Comparison of ENCODE assay signal across 22 cellular contexts in the genomic region with DNA sequence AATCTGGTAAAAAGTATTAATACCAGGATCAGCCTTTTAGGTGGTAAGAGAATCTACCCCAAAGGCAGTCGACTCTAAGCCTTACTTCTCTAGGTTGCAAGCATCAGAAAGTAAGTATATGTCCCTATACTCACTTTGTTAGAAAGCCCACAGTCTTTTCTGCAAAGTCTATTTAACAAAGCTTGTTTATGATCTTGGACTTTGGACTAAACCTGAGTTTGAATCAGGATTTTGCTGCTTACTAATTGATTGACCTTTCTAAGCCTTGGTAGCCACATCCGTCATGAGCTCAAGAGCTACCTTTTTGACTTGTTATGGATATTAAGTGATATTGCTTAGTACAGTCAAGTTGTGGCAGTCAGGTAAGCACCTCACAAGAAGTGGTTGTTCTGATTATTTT.
"Had no signal": no experiment of that assay in that cellular context is flagged by ENCODE, and none has a peak within 500 bp of the region (broad histone marks: within the 10 kb centered on the region; RNA-seq: fewer than 3 reads in every experiment).

No MANE protein-coding gene starts in this region.

- H3K27ac Mint-ChIP-seq: activated CD4-positive, alpha-beta memory T cell treated with anti-CD3 and anti-CD28 coated beads for 36 hours; activated CD4-positive, alpha-beta T cell treated with anti-CD3 and anti-CD28 coated beads, Interleukin-2, amount 10 ng/mL, durations not matched to agents 7 days and 5 days; activated naive CD4-positive, alpha-beta T cell treated with anti-CD3 and anti-CD28 coated beads, Interleukin-2, amount 50 U/mL, for 72 hours; T-helper 17 cell; WTC11 had no signal

- H3K9me3 Mint-ChIP-seq: activated naive CD4-positive, alpha-beta T cell treated with anti-CD3 and anti-CD28 coated beads, Interleukin-2, amount 50 U/mL, for 72 hours had no signal

- H3K36me3 Mint-ChIP-seq: activated CD4-positive, alpha-beta memory T cell treated with anti-CD3 and anti-CD28 coated beads for 36 hours; activated naive CD4-positive, alpha-beta T cell treated with anti-CD3 and anti-CD28 coated beads, Interleukin-2, amount 50 U/mL, for 72 hours had no signal

- H3K27ac ChIP-seq: KMS-11 had no signal

- H3K27me3 Mint-ChIP-seq: activated CD4-positive, alpha-beta T cell treated with anti-CD3 and anti-CD28 coated beads, Interleukin-2, amount 10 ng/mL, durations not matched to agents 7 days and 5 days; T-helper 17 cell had no signal

- H3K4me3 Mint-ChIP-seq: activated CD4-positive, alpha-beta memory T cell treated with anti-CD3 and anti-CD28 coated beads for 36 hours; activated CD4-positive, alpha-beta T cell treated with anti-CD3 and anti-CD28 coated beads, Interleukin-2, amount 10 ng/mL, durations not matched to agents 7 days and 5 days; activated T-cell treated with anti-CD3 and anti-CD28 coated beads, Interleukin-2, amount 50 U/mL, for 4 hours; T-helper 17 cell; WTC11 had no signal

- H3K4me1 Mint-ChIP-seq: activated CD4-positive, alpha-beta T cell treated with anti-CD3 and anti-CD28 coated beads, Interleukin-2, amount 10 ng/mL, durations not matched to agents 7 days and 5 days; T-helper 17 cell; WTC11 had no signal

- DNase-seq: activated CD4-positive, alpha-beta memory T cell treated with anti-CD3 and anti-CD28 coated beads for 36 hours; activated CD4-positive, alpha-beta T cell treated with anti-CD3 and anti-CD28 coated beads, Interleukin-2, amount 10 ng/mL, durations not matched to agents 7 days and 5 days; activated CD4-positive, CD25-positive, alpha-beta regulatory T cell treated with anti-CD3 and anti-CD28 coated beads, Interleukin-2, amount 50 U/mL, for 72 hours; activated CD8-positive, alpha-beta memory T cell treated with anti-CD3 and anti-CD28 coated beads for 24 hours; activated effector memory CD4-positive, alpha-beta T cell treated with anti-CD3 and anti-CD28 coated beads, Interleukin-2, amount 50 U/mL, for 16 hours; activated naive CD4-positive, alpha-beta T cell treated with Interleukin-2 at 50 U/mL for 16 hours; activated T-cell treated with anti-CD3 and anti-CD28 coated beads, Interleukin-2, amount 50 U/mL, for 4 hours; NCI-H1092; NCI-H1417; NCI-H1694; NCI-H2029; NCI-H2107; NCI-H345; NCI-H510A; NCI-H526 treated with DMSO at 0.1 percent for 48 hours; NCI-H82; SIG-M5; T-helper 17 cell; T-helper 9 cell had no signal

- ATAC-seq: activated naive CD4-positive, alpha-beta T cell treated with anti-CD3 and anti-CD28 coated beads, Interleukin-2, amount 50 U/mL, for 72 hours; activated T-cell treated with anti-CD3 and anti-CD28 coated beads, Interleukin-2, amount 50 U/mL, for 4 hours; T-helper 17 cell; WTC11 had no signal
